Comparison of ENCODE assay signal across 23 cellular contexts in genomic region chr1:53705446-53706096, GRCh38. TPM values are rescaled to one million over a fixed set of nuclear protein-coding genes. Genes with fewer than 3 reads are reported as not detected.
DNase-seq lines count a peak whose midpoint lies in the region; ATAC-seq and TF ChIP-seq lines count a peak whose summit lies in the region.
"Had no signal": no experiment of that assay in that cellular context is flagged by ENCODE, and none has a peak within 500 bp of the region (broad histone marks: within the 10 kb centered on the region; RNA-seq: fewer than 3 reads in every experiment).

No MANE protein-coding gene starts in this region.

- H3K4me1 Mint-ChIP-seq in osteocyte (ENCODE audit: unreplicated experiment), result peaks cover 36% of the 10 kb centered on the region
- H3K4me1 Mint-ChIP-seq: CD4-positive, alpha-beta memory T cell had no signal

- peaks cover 5% of the 10 kb centered on the region for H3K36me3 Mint-ChIP-seq in osteocyte (ENCODE audit: unreplicated experiment)
- H3K36me3 Mint-ChIP-seq: CD4-positive, alpha-beta memory T cell had no signal

- no peak overlapping the region for H3K4me3 Mint-ChIP-seq in osteocyte (ENCODE audit: unreplicated experiment)
- H3K4me3 Mint-ChIP-seq: CD4-positive, alpha-beta memory T cell had no signal

- no peaks in the 10 kb centered on the region for H3K9me3 Mint-ChIP-seq in osteocyte (ENCODE audit: unreplicated experiment)
- H3K9me3 Mint-ChIP-seq: CD4-positive, alpha-beta memory T cell had no signal

- ATAC-seq in HG02642 (IDR thresholded peaks at IDR 0.05; ENCODE audit: poor library complexity, unreplicated experiment) (no peak), GM21528 (IDR thresholded peaks at IDR 0.05; ENCODE audit: low FRiP score, unreplicated experiment) (no peak)
- ATAC-seq: SK-N-SH treated with all-trans-retinoic acid at 6 μM for 48 hours had no signal

- no peak for TF ChIP-seq CTCF in osteocyte (IDR thresholded peaks at IDR 0.05)

- H3K4me3 ChIP-seq in effector memory CD4-positive, alpha-beta T cell (ENCODE audit: insufficient read depth, low read depth, low read length, poor library complexity, severe bottlenecking), result no peak overlapping the region
- H3K4me3 ChIP-seq: BLaER1 treated with 17β-estradiol and CSF1 and Interleukin-3, amounts not matched to agents 10 nM and 100 nM; GM23248; Peyer's patch had no signal

- no peak overlapping the region for H3K27ac ChIP-seq in effector memory CD4-positive, alpha-beta T cell (ENCODE audit: insufficient read depth, low read length, poor library complexity, severe bottlenecking)
- H3K27ac ChIP-seq: 22Rv1; BLaER1 treated with 17β-estradiol and CSF1 and Interleukin-3, amounts not matched to agents 10 nM and 100 nM; GM23248; Peyer's patch had no signal

- H3K27ac Mint-ChIP-seq in osteocyte (ENCODE audit: unreplicated experiment), result peak overlapping the region; percentile 4
- H3K27ac Mint-ChIP-seq: CD4-positive, alpha-beta memory T cell had no signal

- no peaks in the 10 kb centered on the region for H3K27me3 ChIP-seq in effector memory CD4-positive, alpha-beta T cell (replicated peaks; ENCODE audit: control insufficient read depth, insufficient read depth, low read length, poor library complexity, severe bottlenecking)
- H3K27me3 ChIP-seq: BLaER1 treated with 17β-estradiol and CSF1 and Interleukin-3, amounts not matched to agents 10 nM and 100 nM; Peyer's patch had no signal

- no peaks in the 10 kb centered on the region for H3K9me3 ChIP-seq in effector memory CD4-positive, alpha-beta T cell (ENCODE audit: control insufficient read depth, low read length)
- H3K9me3 ChIP-seq: BLaER1 treated with 17β-estradiol and CSF1 and Interleukin-3, amounts not matched to agents 10 nM and 100 nM; Peyer's patch had no signal

- H3K27me3 Mint-ChIP-seq in osteocyte (ENCODE audit: unreplicated experiment), result no peaks in the 10 kb centered on the region

- H3K4me1 ChIP-seq in effector memory CD4-positive, alpha-beta T cell (ENCODE audit: control insufficient read depth, insufficient read depth, low read length, poor library complexity, severe bottlenecking), result no peaks in the 10 kb centered on the region
- H3K4me1 ChIP-seq: BLaER1 treated with 17β-estradiol and CSF1 and Interleukin-3, amounts not matched to agents 10 nM and 100 nM; Peyer's patch had no signal

- H3K36me3 ChIP-seq in effector memory CD4-positive, alpha-beta T cell (ENCODE audit: control insufficient read depth, insufficient read depth, low read length), result no peaks in the 10 kb centered on the region
- H3K36me3 ChIP-seq: BLaER1 treated with 17β-estradiol and CSF1 and Interleukin-3, amounts not matched to agents 10 nM and 100 nM; Peyer's patch had no signal

- DNase-seq in NCI-H2171 treated with DMSO at 0.1 percent for 48 hours (lab: John Stamatoyannopoulos, UW), result peak; percentile 22
- DNase-seq in NCI-H2171 (lab: John Stamatoyannopoulos, UW), result no peak
- peak; percentile 75 for DNase-seq in NCI-H146 treated with DMSO at 0.1 percent for 48 hours (lab: John Stamatoyannopoulos, UW; ENCODE audit: unreplicated experiment)
- DNase-seq in cerebellar cortex (ENCODE audit: low spot score), result peak; percentile 68
- no peak for DNase-seq in osteocyte (ENCODE audit: extremely low spot score, unreplicated experiment)
- no peak for DNase-seq in effector memory CD4-positive, alpha-beta T cell
- DNase-seq: ACHN; CD4-positive, alpha-beta memory T cell; DMS53; EL; GM23248; KBM-7; NCI-H1092; NCI-H1436; NCI-H2029; NCI-H526 treated with DMSO at 0.1 percent for 48 hours; Peyer's patch had no signal

RNA-seq across cellular contexts. Expression of gene GLIS1, which starts 33.4 kb away (rescaled TPM):
- 38.0 and 38.3 TPM in 2 replicates for total RNA-seq in osteocyte
- total RNA-seq: CD4-positive, alpha-beta memory T cell; T-helper 2 cell treated with Interferon-gamma antibody and Interleukin-4, amounts not matched to agents 100 ng/mL and 5 ng/mL, for 36 hours had no signal

Comparison
In these comparisons a context has a peak if more than half of its experiments do, and no peak if none do; other contexts are left out.
1. DNase-seq: peak in NCI-H2171 treated with DMSO at 0.1 percent for 48 hours (single experiment), NCI-H146 treated with DMSO at 0.1 percent for 48 hours (single experiment) and cerebellar cortex (single experiment); none in NCI-H2171 (single experiment), osteocyte (single experiment) and effector memory CD4-positive, alpha-beta T cell (0 of 3).